Comparison of ENCODE assay signal across 8 cellular contexts in the genomic region with DNA sequence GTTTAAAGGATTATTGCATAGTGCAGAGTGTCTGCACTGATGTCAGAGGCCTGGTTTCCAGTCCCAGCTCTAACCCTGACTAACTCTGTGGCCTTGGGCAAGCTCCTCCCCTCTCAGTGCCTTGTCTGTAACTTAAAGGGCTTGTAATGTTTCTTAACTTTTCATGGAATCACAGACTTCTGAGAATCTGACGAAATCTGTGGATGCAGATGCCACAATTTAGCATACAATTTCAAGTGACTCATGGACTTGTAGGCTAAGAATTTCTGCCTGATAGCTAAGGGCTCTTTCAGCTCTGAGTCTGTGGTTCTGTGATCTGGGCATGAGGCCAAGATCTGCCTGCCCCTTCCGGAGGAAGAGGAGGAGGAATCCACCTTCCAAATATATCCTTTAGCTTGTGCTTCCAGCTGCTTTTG.
DNase-seq lines count a peak whose midpoint lies in the region; ATAC-seq and TF ChIP-seq lines count a peak whose summit lies in the region.

No MANE protein-coding gene starts in this region.

- H3K36me3 Mint-ChIP-seq in HFFc6 (ENCODE audit: low read depth) = no peaks in the 10 kb centered on the region

- ATAC-seq in HG03139 (IDR thresholded peaks at IDR 0.05; ENCODE audit: unreplicated experiment) (no peak), GM18907 (IDR thresholded peaks at IDR 0.05; ENCODE audit: unreplicated experiment) (no peak)

- H3K27me3 Mint-ChIP-seq in HFFc6 (ENCODE audit: insufficient read depth) = no peaks in the 10 kb centered on the region

- peak overlapping the region; percentile 75 for H3K4me3 Mint-ChIP-seq in HFFc6

- no peaks in the 10 kb centered on the region for H3K9me3 Mint-ChIP-seq in HFFc6

- H3K4me1 Mint-ChIP-seq in HFFc6 (ENCODE audit: low read depth) = peaks cover 28% of the 10 kb centered on the region

- TF ChIP-seq CTCF in HFFc6 (IDR thresholded peaks at IDR 0.05) = no peak

- peak; percentile 97 for DNase-seq in HFFc6
- peak; percentile 28 for DNase-seq in SW480 (ENCODE audit: low spot score)
- peak; percentile 46 for DNase-seq in globus pallidus (ENCODE audit: low spot score)
- DNase-seq in putamen (ENCODE audit: low spot score) = peak; percentile 20
- DNase-seq in HUDEP-2 (lab: John Stamatoyannopoulos, UW; ENCODE audit: unreplicated experiment in 76 of 76) = no peak
- DNase-seq in 8988T = no peak

- H3K27ac Mint-ChIP-seq in HFFc6 = peak overlapping the region; percentile 98

Comparison
In these comparisons a context has a peak if more than half of its experiments do, and no peak if none do; other contexts are left out.
1. DNase-seq: peak in HFFc6 (single experiment), SW480 (single experiment), globus pallidus (single experiment) and putamen (single experiment); none in HUDEP-2 (0 of 76) and 8988T (single experiment).